Comparison of ENCODE assay signal across 16 cellular contexts in the genomic region with DNA sequence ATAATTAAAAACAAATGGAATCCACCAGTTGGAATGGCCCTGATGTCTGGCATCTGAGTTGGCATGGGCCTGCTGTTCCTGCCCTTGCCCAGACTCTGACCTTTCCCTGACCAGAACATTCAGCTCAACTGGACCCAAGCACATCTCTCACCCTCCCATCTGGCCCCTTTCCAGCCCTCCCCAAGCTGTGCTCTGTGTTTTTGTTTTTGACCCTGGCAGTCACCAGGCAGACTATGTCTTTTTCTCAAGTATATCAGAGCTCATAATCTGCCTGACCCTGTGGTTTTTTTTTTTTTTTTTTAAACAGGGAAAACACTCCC.
DNase-seq lines count a peak whose midpoint lies in the region; ATAC-seq and TF ChIP-seq lines count a peak whose summit lies in the region.
"Had no signal": no experiment of that assay in that cellular context is flagged by ENCODE, and none has a peak within 500 bp of the region (broad histone marks: within the 10 kb centered on the region; RNA-seq: fewer than 3 reads in every experiment).

No MANE protein-coding gene starts in this region.

- no peaks in the 10 kb centered on the region for H3K9me2 ChIP-seq in hepatocyte (replicated peaks; ENCODE audit: insufficient read depth)

- no peaks in the 10 kb centered on the region for H3K79me2 ChIP-seq in hepatocyte

- H3K9ac ChIP-seq in adipocyte (ENCODE audit: low read length): no peak overlapping the region

- no peak for TF ChIP-seq POLR2A in testis (IDR thresholded peaks at IDR 0.05)
- TF ChIP-seq POLR2A in vagina (IDR thresholded peaks at IDR 0.05): no peak

- H2AFZ ChIP-seq in hepatocyte: no peak overlapping the region

- no peak for DNase-seq in adipocyte (ENCODE audit: low read depth)
- peak; percentile 88 for DNase-seq in Right ventricle myocardium inferior (ENCODE audit: missing footprints)
- DNase-seq in occipital lobe (lab: John Stamatoyannopoulos, UW): peak; percentile 1
- peak; percentile 89 for DNase-seq in testis
- DNase-seq in hepatocyte (ENCODE audit: low spot score): no peak
- no peak for DNase-seq in vagina (ENCODE audit: extremely low spot score in 2 of 2)
- DNase-seq: activated effector memory CD4-positive, alpha-beta T cell treated with anti-CD3 and anti-CD28 coated beads, Interleukin-2, amount 50 U/mL, for 16 hours; erythroblast; GDM1; GOT3; Karpas-422; stimulated activated naive CD4-positive, alpha-beta T cell had no signal

- H3K9me3 ChIP-seq in adipocyte (ENCODE audit: control insufficient read depth, low read length) (no peaks in the 10 kb centered on the region), testis (no peaks in the 10 kb centered on the region), hepatocyte (ENCODE audit: low read depth) (no peaks in the 10 kb centered on the region), vagina (no peaks in the 10 kb centered on the region)
- H3K9me3 ChIP-seq: neutrophil had no signal

- peak overlapping the region; percentile 43 for H3K4me3 ChIP-seq in adipocyte (ENCODE audit: low read length)
- no peak overlapping the region for H3K4me3 ChIP-seq in testis
- no peak overlapping the region for H3K4me3 ChIP-seq in hepatocyte
- no peak overlapping the region for H3K4me3 ChIP-seq in vagina

- peak; percentile 93 for ATAC-seq in Right ventricle myocardium inferior
- no peak for ATAC-seq in GM18858 (IDR thresholded peaks at IDR 0.05; ENCODE audit: unreplicated experiment)
- no peak for ATAC-seq in GM18511 (IDR thresholded peaks at IDR 0.05; ENCODE audit: unreplicated experiment)
- ATAC-seq: activated CD4-positive, CD25-positive, alpha-beta regulatory T cell treated with anti-CD3 and anti-CD28 coated beads, Interleukin-2, amount 50 U/mL, for 24 hours had no signal

- peaks cover 28% of the 10 kb centered on the region for H3K4me1 ChIP-seq in adipocyte (ENCODE audit: control insufficient read depth, insufficient read depth, low read length)
- peaks cover 8% of the 10 kb centered on the region for H3K4me1 ChIP-seq in testis
- H3K4me1 ChIP-seq in hepatocyte (ENCODE audit: insufficient read depth): no peaks in the 10 kb centered on the region
- H3K4me1 ChIP-seq in vagina: no peaks in the 10 kb centered on the region

- intact Hi-C loops in Right ventricle myocardium inferior (cut with DNase I): loop anchor here (1.0 to 5.0 kb wide), 2 partner anchors 98 to 116 kb away; no protein-coding TSS in a partner anchor
- intact Hi-C loops in testis (cut with DNase I; ENCODE audit: low total_unique reads): no loop called here
- intact Hi-C loops in vagina (cut with DNase I): no loop called here

- no peak for TF ChIP-seq CTCF in testis (IDR thresholded peaks at IDR 0.05)
- TF ChIP-seq CTCF in hepatocyte (IDR thresholded peaks at IDR 0.05; ENCODE audit: poor library complexity): no peak
- no peak for TF ChIP-seq CTCF in vagina (IDR thresholded peaks at IDR 0.05)

- H3K27me3 ChIP-seq in adipocyte (replicated peaks; ENCODE audit: control insufficient read depth, insufficient read depth, low read length) (no peaks in the 10 kb centered on the region), testis (no peaks in the 10 kb centered on the region), hepatocyte (no peaks in the 10 kb centered on the region), vagina (no peaks in the 10 kb centered on the region)
- H3K27me3 ChIP-seq: neutrophil had no signal

- H3K36me3 ChIP-seq in adipocyte (ENCODE audit: control insufficient read depth, insufficient read depth, low read length, severe bottlenecking): no peaks in the 10 kb centered on the region
- H3K36me3 ChIP-seq in testis (ENCODE audit: low read depth, missing control alignments): no peaks in the 10 kb centered on the region
- H3K36me3 ChIP-seq in hepatocyte (replicated peaks; ENCODE audit: insufficient read depth, low read depth): no peaks in the 10 kb centered on the region
- H3K36me3 ChIP-seq in vagina: no peaks in the 10 kb centered on the region
- H3K36me3 ChIP-seq: neutrophil had no signal

- H4K20me1 ChIP-seq in hepatocyte (ENCODE audit: insufficient read depth, poor library complexity, severe bottlenecking): no peaks in the 10 kb centered on the region

- H3K27ac ChIP-seq in testis (peak overlapping the region; percentile 4 to 18), hepatocyte (no peak overlapping the region), vagina (no peak overlapping the region)
- H3K27ac ChIP-seq: neutrophil had no signal

- no peak overlapping the region for H3K4me2 ChIP-seq in hepatocyte

Comparison
In these comparisons a context has a peak if more than half of its experiments do, and no peak if none do; other contexts are left out.
1. DNase-seq: peak in Right ventricle myocardium inferior (single experiment), occipital lobe (single experiment) and testis (single experiment); none in adipocyte (single experiment), hepatocyte (single experiment) and vagina (0 of 2).
2. H3K27ac ChIP-seq: peak in testis (2 of 2); none in hepatocyte (single experiment) and vagina (single experiment).